Comparison of ENCODE assay signal across 8 cellular contexts in genomic region chr21:31557421-31557955, GRCh38.
DNase-seq lines count a peak whose midpoint lies in the region; ATAC-seq and TF ChIP-seq lines count a peak whose summit lies in the region.

No MANE protein-coding gene starts in this region.

- intact Hi-C loops in activated CD8-positive, alpha-beta T cell treated with anti-CD3 and anti-CD28 coated beads for 36 hours (cut with micrococcal nuclease), result loop anchor here (5.0 to 10.0 kb wide), 2 partner anchors 133 to 215 kb away; partner anchors contain the start of gene TIAM1
- intact Hi-C loops in body of pancreas (cut with DNase I), result no loop called here

- DNase-seq in NCI-H82 (lab: John Stamatoyannopoulos, UW) (peak; percentile 64), NCI-H82 treated with DMSO at 0.1 percent for 48 hours (lab: John Stamatoyannopoulos, UW; ENCODE audit: unreplicated experiment) (no peak), body of pancreas (no peak)
- peak; percentile 18 for DNase-seq in activated CD8-positive, alpha-beta T cell treated with anti-CD3 and anti-CD28 coated beads for 36 hours
- no peak for DNase-seq in effector CD8-positive, alpha-beta T cell (lab: John Stamatoyannopoulos, UW)

- POLR2A ChIA-PET in activated CD8-positive, alpha-beta T cell treated with anti-CD3 and anti-CD28 coated beads for 36 hours (lab: Charles Lee), result no interaction called here

- H3K27me3 ChIP-seq in iPS-15b (ENCODE audit: control insufficient read depth, insufficient read depth, low read length) (peaks cover 16% of the 10 kb centered on the region), body of pancreas (peaks cover 0 to 8% of the 10 kb centered on the region in 2 donors)

- CTCF ChIA-PET in activated CD8-positive, alpha-beta T cell treated with anti-CD3 and anti-CD28 coated beads for 36 hours (lab: Charles Lee), result interaction anchor here (1.3 to 2.9 kb wide), 4 partner anchors 10 to 377 kb away, joined by 4 to 27 read pairs (median 8); no protein-coding TSS in a partner anchor

- no peak for TF ChIP-seq POLR2A in body of pancreas (IDR thresholded peaks at IDR 0.05)

- H3K27ac ChIP-seq in body of pancreas, result no peak overlapping the region

- H3K4me3 ChIP-seq in iPS-15b (ENCODE audit: low read depth, low read length), result peak overlapping the region; percentile 88
- no peak overlapping the region for H3K4me3 ChIP-seq in body of pancreas

- peak overlapping the region; percentile 79 for H3K4me3 Mint-ChIP-seq in activated CD8-positive, alpha-beta T cell treated with anti-CD3 and anti-CD28 coated beads for 36 hours
- peak overlapping the region; percentile 60 for H3K4me3 Mint-ChIP-seq in stimulated activated memory B cell treated with anti-CD40 and anti-IgM and Interleukin-4, amounts not matched to agents 10 μg/mL and 1 μg/mL and 100 μg/mL, for 72 hours

- WGBS in body of pancreas, 2 donors, result 3 to 21% methylated on average over 3 to 46 of the region's 46 CpGs

- TF ChIP-seq CTCF in activated CD8-positive, alpha-beta T cell treated with anti-CD3 and anti-CD28 coated beads for 36 hours (IDR thresholded peaks at IDR 0.05), result no peak
- no peak for TF ChIP-seq CTCF in body of pancreas (IDR thresholded peaks at IDR 0.05)

- no peaks in the 10 kb centered on the region for H3K9me3 Mint-ChIP-seq in activated CD8-positive, alpha-beta T cell treated with anti-CD3 and anti-CD28 coated beads for 36 hours
- no peaks in the 10 kb centered on the region for H3K9me3 Mint-ChIP-seq in stimulated activated memory B cell treated with anti-CD40 and anti-IgM and Interleukin-4, amounts not matched to agents 10 μg/mL and 1 μg/mL and 100 μg/mL, for 72 hours

- peaks cover 9% of the 10 kb centered on the region for H3K36me3 Mint-ChIP-seq in activated CD8-positive, alpha-beta T cell treated with anti-CD3 and anti-CD28 coated beads for 36 hours (ENCODE audit: low read depth)
- no peaks in the 10 kb centered on the region for H3K36me3 Mint-ChIP-seq in stimulated activated memory B cell treated with anti-CD40 and anti-IgM and Interleukin-4, amounts not matched to agents 10 μg/mL and 1 μg/mL and 100 μg/mL, for 72 hours

- peaks cover 45% of the 10 kb centered on the region for H3K4me1 ChIP-seq in iPS-15b (ENCODE audit: control insufficient read depth, insufficient read depth, low read length)
- peaks cover 24% of the 10 kb centered on the region for H3K4me1 ChIP-seq in body of pancreas

- H3K9me3 ChIP-seq in iPS-15b (ENCODE audit: control insufficient read depth, insufficient read depth, low read length) (no peaks in the 10 kb centered on the region), body of pancreas (no peaks in the 10 kb centered on the region)

- H3K27me3 Mint-ChIP-seq in activated CD8-positive, alpha-beta T cell treated with anti-CD3 and anti-CD28 coated beads for 36 hours, result peaks cover 34% of the 10 kb centered on the region
- H3K27me3 Mint-ChIP-seq in stimulated activated memory B cell treated with anti-CD40 and anti-IgM and Interleukin-4, amounts not matched to agents 10 μg/mL and 1 μg/mL and 100 μg/mL, for 72 hours, result peaks cover 71% of the 10 kb centered on the region

- peak overlapping the region; percentile 12 for H3K9ac ChIP-seq in iPS-15b (ENCODE audit: low read depth, low read length)

- H3K27ac Mint-ChIP-seq in activated CD8-positive, alpha-beta T cell treated with anti-CD3 and anti-CD28 coated beads for 36 hours, result no peak overlapping the region
- no peak overlapping the region for H3K27ac Mint-ChIP-seq in stimulated activated memory B cell treated with anti-CD40 and anti-IgM and Interleukin-4, amounts not matched to agents 10 μg/mL and 1 μg/mL and 100 μg/mL, for 72 hours

- ATAC-seq in activated CD8-positive, alpha-beta T cell treated with anti-CD3 and anti-CD28 coated beads for 36 hours, result no peak
- no peak for ATAC-seq in stimulated activated memory B cell treated with anti-CD40 and anti-IgM and Interleukin-4, amounts not matched to agents 10 μg/mL and 1 μg/mL and 100 μg/mL, for 72 hours
- ATAC-seq in HG02973 (IDR thresholded peaks at IDR 0.05; ENCODE audit: unreplicated experiment), result no peak
- ATAC-seq in body of pancreas, result no peak

- H3K4me1 Mint-ChIP-seq in activated CD8-positive, alpha-beta T cell treated with anti-CD3 and anti-CD28 coated beads for 36 hours (ENCODE audit: low read depth), result peaks cover 48% of the 10 kb centered on the region
- H3K4me1 Mint-ChIP-seq in stimulated activated memory B cell treated with anti-CD40 and anti-IgM and Interleukin-4, amounts not matched to agents 10 μg/mL and 1 μg/mL and 100 μg/mL, for 72 hours, result peaks cover 35% of the 10 kb centered on the region

- no peaks in the 10 kb centered on the region for H3K36me3 ChIP-seq in iPS-15b (ENCODE audit: control insufficient read depth, insufficient read depth, low read length)
- H3K36me3 ChIP-seq in body of pancreas (replicated peaks in 1 of 2; ENCODE audit: insufficient read depth in 1 of 2, low read depth in 2 of 2), result no peaks in the 10 kb centered on the region

Comparison
In these comparisons a context has a peak if more than half of its experiments do, and no peak if none do; other contexts are left out.
1. DNase-seq: peak in NCI-H82 (single experiment) and activated CD8-positive, alpha-beta T cell treated with anti-CD3 and anti-CD28 coated beads for 36 hours (single experiment); none in NCI-H82 treated with DMSO at 0.1 percent for 48 hours (single experiment), body of pancreas (0 of 4) and effector CD8-positive, alpha-beta T cell (single experiment).